In the genomic region with DNA sequence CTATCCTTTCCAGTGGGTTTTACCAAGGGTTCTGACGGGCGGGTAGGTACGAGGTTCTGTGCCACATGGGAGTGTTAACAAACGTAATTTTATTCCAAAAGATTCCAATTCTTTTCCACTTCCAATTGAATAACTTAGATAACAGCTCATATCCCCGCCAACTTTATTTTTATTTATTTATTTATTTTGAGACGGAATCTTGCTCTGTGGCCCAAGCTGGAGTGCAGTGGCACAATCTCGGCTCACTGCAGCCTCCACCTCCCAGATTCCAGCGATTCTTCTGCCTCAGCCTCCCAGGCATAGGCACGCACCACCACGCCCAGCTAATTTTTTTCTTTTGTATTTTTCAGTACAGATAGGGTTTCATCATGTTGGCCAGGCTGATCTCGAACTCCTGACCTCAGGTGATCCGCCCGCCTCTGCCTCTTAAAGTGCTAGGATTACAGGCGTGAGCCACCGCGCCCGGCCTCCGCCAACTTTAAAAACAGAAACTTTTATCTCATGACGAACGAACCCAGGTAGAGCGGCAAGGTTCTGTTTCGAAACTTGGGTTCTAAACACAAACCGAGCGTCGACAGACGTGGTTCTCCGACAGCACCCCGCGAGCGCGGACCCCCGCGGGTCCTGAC, we compare ENCODE assay signal across 6 cellular contexts. TPM values are rescaled to one million over a fixed set of nuclear protein-coding genes. Genes with fewer than 3 reads are reported as not detected.
DNase-seq lines count a peak whose midpoint lies in the region; ATAC-seq and TF ChIP-seq lines count a peak whose summit lies in the region.

No MANE protein-coding gene starts in this region.

- DNase-seq in activated B cell treated with CpG ODN at 0.5 μM for 24 hours (no peak), glomerular visceral epithelial cell (ENCODE audit: extremely low spot score) (peak; percentile 36)
- peak; percentile 23 to 61 (median 43) for DNase-seq in stimulated activated naive CD4-positive, alpha-beta T cell (lab: John Stamatoyannopoulos, UW)

- POLR2A ChIA-PET in HEK293 (lab: Yijun Ruan, JAX), result interaction anchor here (0.6 to 3.7 kb wide), 26 partner anchors 9 to 286 kb away, joined by 3 to 48 read pairs (median 8); a partner anchor contains a TSS
- POLR2A ChIA-PET in activated B cell treated with CpG ODN at 0.5 μM for 24 hours (lab: Charles Lee), result interaction anchor here (0.5 to 4.0 kb wide), 18 partner anchors 9 to 1033 kb away, joined by 3 to 61 read pairs (median 6); a partner anchor contains a TSS

- peak overlapping the region; percentile 87 for H3K27ac Mint-ChIP-seq in activated B cell treated with CpG ODN at 0.5 μM for 24 hours

- intact Hi-C loops in activated B cell treated with CpG ODN at 0.5 μM for 24 hours (cut with micrococcal nuclease), result loop anchor here (1.0 to 10.0 kb wide), 9 partner anchors 18 to 386 kb away; a partner anchor contains a TSS

- H3K4me1 ChIP-seq in HEK293 (ENCODE audit: control insufficient read depth, insufficient read depth, low read length), result peaks cover 7% of the 10 kb centered on the region

- H3K9me3 Mint-ChIP-seq in activated B cell treated with CpG ODN at 0.5 μM for 24 hours, result no peaks in the 10 kb centered on the region

- H3K4me3 ChIP-seq in HEK293 (ENCODE audit: low read depth, low read length), result peak overlapping the region; percentile 78

- peaks cover 36 to 56% of the 10 kb centered on the region in 2 experiments for H3K36me3 ChIP-seq in HEK293 (ENCODE audit: control insufficient read depth in 2 of 2, insufficient read depth in 1 of 2, low read length in 2 of 2)

- peak overlapping the region; percentile 91 for H3K27ac ChIP-seq in HEK293 (ENCODE audit: extremely low read depth, low read depth, low read length)

- no peak for ATAC-seq in activated B cell treated with CpG ODN at 0.5 μM for 24 hours (ENCODE audit: low read depth)
- ATAC-seq in HG03354 (IDR thresholded peaks at IDR 0.05; ENCODE audit: poor library complexity, severe bottlenecking, unreplicated experiment), result no peak
- ATAC-seq in HG02852 (IDR thresholded peaks at IDR 0.05; ENCODE audit: unreplicated experiment), result no peak

- TF ChIP-seq CTCF in HEK293 (tag by site-specific recombination; IDR thresholded peaks at IDR 0.05) (no peak), activated B cell treated with CpG ODN at 0.5 μM for 24 hours (IDR thresholded peaks at IDR 0.05) (no peak)

- peaks cover 33% of the 10 kb centered on the region for H3K36me3 Mint-ChIP-seq in activated B cell treated with CpG ODN at 0.5 μM for 24 hours (ENCODE audit: low read depth)

- CTCF ChIA-PET in HEK293 (lab: Yijun Ruan, JAX) (interaction anchor here (0.6 to 1.9 kb wide), 7 partner anchors 10 to 218 kb away, joined by 3 to 14 read pairs (median 3); a partner anchor contains a TSS), activated B cell treated with CpG ODN at 0.5 μM for 24 hours (lab: Charles Lee) (interaction anchor here (1.0 to 2.7 kb wide), 11 partner anchors 19 to 357 kb away, joined by 3 to 34 read pairs (median 3); a partner anchor contains a TSS)

- peaks cover 35% of the 10 kb centered on the region for H3K4me1 Mint-ChIP-seq in activated B cell treated with CpG ODN at 0.5 μM for 24 hours

- no peaks in the 10 kb centered on the region for H3K27me3 Mint-ChIP-seq in activated B cell treated with CpG ODN at 0.5 μM for 24 hours

- H3K4me3 Mint-ChIP-seq in activated B cell treated with CpG ODN at 0.5 μM for 24 hours, result peak overlapping the region; percentile 86

- no peaks in the 10 kb centered on the region for H3K9me3 ChIP-seq in HEK293 (ENCODE audit: control insufficient read depth, insufficient read depth, low read depth, low read length)

TF ChIP-seq in HEK293, 187 proteins besides CTCF, POLR2A, EP300 and RAD21 (continues in another document):
- TF ChIP-seq ZNF501 (tag by site-specific recombination; IDR thresholded peaks at IDR 0.05) (no peak), ZNF37A (tag by site-specific recombination; IDR thresholded peaks at IDR 0.05) (no peak), ZNF837 (tag by site-specific recombination; IDR thresholded peaks at IDR 0.05) (no peak), SETDB1 (IDR thresholded peaks at IDR 0.05; ENCODE audit: insufficient read length, low read length) (no peak), KLF10 (tag by site-specific recombination; IDR thresholded peaks at IDR 0.05) (no peak), ZNF169 (tag by site-specific recombination; IDR thresholded peaks at IDR 0.05) (no peak), ZNF473 (tag by site-specific recombination; IDR thresholded peaks at IDR 0.05) (no peak), ZBTB8A (tag by site-specific recombination; IDR thresholded peaks at IDR 0.05) (peak; percentile 9), ZNF394 (tag by site-specific recombination; IDR thresholded peaks at IDR 0.05; ENCODE audit: borderline replicate concordance) (peak; percentile 24; the same call in 1 of the 2 replicates)
- TF ChIP-seq, protein P1, sequence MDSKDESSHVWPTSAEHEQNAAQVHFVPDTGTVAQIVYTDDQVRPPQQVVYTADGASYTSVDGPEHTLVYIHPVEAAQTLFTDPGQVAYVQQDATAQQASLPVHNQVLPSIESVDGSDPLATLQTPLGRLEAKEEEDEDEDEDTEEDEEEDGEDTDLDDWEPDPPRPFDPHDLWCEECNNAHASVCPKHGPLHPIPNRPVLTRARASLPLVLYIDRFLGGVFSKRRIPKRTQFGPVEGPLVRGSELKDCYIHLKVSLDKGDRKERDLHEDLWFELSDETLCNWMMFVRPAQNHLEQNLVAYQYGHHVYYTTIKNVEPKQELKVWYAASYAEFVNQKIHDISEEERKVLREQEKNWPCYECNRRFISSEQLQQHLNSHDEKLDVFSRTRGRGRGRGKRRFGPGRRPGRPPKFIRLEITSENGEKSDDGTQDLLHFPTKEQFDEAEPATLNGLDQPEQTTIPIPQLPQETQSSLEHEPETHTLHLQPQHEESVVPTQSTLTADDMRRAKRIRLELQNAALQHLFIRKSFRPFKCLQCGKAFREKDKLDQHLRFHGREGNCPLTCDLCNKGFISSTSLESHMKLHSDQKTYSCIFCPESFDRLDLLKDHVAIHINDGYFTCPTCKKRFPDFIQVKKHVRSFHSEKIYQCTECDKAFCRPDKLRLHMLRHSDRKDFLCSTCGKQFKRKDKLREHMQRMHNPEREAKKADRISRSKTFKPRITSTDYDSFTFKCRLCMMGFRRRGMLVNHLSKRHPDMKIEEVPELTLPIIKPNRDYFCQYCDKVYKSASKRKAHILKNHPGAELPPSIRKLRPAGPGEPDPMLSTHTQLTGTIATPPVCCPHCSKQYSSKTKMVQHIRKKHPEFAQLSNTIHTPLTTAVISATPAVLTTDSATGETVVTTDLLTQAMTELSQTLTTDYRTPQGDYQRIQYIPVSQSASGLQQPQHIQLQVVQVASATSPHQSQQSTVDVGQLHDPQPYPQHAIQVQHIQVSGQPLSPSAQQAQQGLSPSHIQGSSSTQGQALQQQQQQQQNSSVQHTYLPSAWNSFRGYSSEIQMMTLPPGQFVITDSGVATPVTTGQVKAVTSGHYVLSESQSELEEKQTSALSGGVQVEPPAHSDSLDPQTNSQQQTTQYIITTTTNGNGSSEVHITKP (tag by site-specific recombination; IDR thresholded peaks at IDR 0.05), result peak; percentile 99
- TF ChIP-seq, protein P2, sequence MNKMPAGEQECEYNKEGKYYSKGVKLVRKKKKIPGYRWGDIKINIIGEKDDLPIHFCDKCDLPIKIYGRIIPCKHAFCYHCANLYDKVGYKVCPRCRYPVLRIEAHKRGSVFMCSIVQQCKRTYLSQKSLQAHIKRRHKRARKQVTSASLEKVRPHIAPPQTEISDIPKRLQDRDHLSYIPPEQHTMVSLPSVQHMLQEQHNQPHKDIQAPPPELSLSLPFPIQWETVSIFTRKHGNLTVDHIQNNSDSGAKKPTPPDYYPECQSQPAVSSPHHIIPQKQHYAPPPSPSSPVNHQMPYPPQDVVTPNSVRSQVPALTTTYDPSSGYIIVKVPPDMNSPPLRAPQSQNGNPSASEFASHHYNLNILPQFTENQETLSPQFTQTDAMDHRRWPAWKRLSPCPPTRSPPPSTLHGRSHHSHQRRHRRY (tag by site-specific recombination; IDR thresholded peaks at IDR 0.05), result no peak
- TF ChIP-seq, protein P3, sequence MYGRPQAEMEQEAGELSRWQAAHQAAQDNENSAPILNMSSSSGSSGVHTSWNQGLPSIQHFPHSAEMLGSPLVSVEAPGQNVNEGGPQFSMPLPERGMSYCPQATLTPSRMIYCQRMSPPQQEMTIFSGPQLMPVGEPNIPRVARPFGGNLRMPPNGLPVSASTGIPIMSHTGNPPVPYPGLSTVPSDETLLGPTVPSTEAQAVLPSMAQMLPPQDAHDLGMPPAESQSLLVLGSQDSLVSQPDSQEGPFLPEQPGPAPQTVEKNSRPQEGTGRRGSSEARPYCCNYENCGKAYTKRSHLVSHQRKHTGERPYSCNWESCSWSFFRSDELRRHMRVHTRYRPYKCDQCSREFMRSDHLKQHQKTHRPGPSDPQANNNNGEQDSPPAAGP (tag by site-specific recombination; IDR thresholded peaks at IDR 0.05), result peak; percentile 67
- TF ChIP-seq, protein P4, sequence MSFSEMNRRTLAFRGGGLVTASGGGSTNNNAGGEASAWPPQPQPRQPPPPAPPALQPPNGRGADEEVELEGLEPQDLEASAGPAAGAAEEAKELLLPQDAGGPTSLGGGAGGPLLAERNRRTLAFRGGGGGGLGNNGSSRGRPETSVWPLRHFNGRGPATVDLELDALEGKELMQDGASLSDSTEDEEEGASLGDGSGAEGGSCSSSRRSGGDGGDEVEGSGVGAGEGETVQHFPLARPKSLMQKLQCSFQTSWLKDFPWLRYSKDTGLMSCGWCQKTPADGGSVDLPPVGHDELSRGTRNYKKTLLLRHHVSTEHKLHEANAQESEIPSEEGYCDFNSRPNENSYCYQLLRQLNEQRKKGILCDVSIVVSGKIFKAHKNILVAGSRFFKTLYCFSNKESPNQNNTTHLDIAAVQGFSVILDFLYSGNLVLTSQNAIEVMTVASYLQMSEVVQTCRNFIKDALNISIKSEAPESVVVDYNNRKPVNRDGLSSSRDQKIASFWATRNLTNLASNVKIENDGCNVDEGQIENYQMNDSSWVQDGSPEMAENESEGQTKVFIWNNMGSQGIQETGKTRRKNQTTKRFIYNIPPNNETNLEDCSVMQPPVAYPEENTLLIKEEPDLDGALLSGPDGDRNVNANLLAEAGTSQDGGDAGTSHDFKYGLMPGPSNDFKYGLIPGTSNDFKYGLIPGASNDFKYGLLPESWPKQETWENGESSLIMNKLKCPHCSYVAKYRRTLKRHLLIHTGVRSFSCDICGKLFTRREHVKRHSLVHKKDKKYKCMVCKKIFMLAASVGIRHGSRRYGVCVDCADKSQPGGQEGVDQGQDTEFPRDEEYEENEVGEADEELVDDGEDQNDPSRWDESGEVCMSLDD (tag by site-specific recombination; IDR thresholded peaks at IDR 0.05), result peak; percentile 22; the same call in 1 of the 2 replicates

RNA-seq across cellular contexts. Expression of a gene that starts 0.6 kb away (rescaled TPM):
- 38.1 and 43.0 TPM in 2 replicates for total RNA-seq in activated B cell treated with CpG ODN at 0.5 μM for 24 hours

RNA-seq across cellular contexts. Expression of a gene that starts 14.5 kb away (rescaled TPM):
- total RNA-seq in activated B cell treated with CpG ODN at 0.5 μM for 24 hours, result 1.2 and 1.3 TPM in 2 replicates

RNA-seq across cellular contexts. Expression of a gene that starts 17.2 kb away (rescaled TPM):
- 228 and 232 TPM in 2 replicates for total RNA-seq in activated B cell treated with CpG ODN at 0.5 μM for 24 hours

RNA-seq across cellular contexts. Expression of a gene that starts 27.4 kb away (rescaled TPM):
- total RNA-seq in activated B cell treated with CpG ODN at 0.5 μM for 24 hours, result 29.9 and 31.3 TPM in 2 replicates

RNA-seq across cellular contexts. Expression of a gene that starts 36.1 kb away (rescaled TPM):
- total RNA-seq in activated B cell treated with CpG ODN at 0.5 μM for 24 hours, result 9.9 and 10.4 TPM in 2 replicates
